19 cellular contexts compared by ENCODE assay signal in the genomic region with DNA sequence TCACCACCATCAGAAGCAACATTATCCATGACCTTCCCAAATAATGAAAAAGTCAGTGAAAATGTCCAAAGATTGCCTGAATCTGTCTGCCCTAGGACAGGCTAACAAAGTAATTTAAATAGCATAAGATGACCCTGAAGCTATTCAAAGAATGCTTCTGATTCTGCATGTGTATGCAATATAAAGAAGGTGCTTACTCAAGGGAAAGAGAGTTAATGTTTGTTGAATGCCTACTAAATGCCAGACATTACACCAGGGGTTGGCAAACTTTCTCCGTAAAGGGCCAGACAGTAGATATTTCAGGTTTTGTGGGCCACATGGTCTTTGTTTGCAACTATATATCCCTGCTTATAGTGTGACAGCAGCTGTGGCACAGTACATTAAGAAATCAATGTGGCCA.
"Had no signal": no experiment of that assay in that cellular context is flagged by ENCODE, and none has a peak within 500 bp of the region (broad histone marks: within the 10 kb centered on the region; RNA-seq: fewer than 3 reads in every experiment).

No MANE protein-coding gene starts in this region.

- H3K4me3 Mint-ChIP-seq: activated CD4-positive, alpha-beta T cell treated with anti-CD3 and anti-CD28 coated beads, Interleukin-2, amount 10 ng/mL, durations not matched to agents 7 days and 5 days; activated naive CD4-positive, alpha-beta T cell treated with anti-CD3 and anti-CD28 coated beads, Interleukin-2, amount 50 U/mL, for 24 hours; central memory CD8-positive, alpha-beta T cell; memory B cell; naive B cell; stimulated activated naive B cell treated with anti-CD40 and anti-IgM and Interleukin-4, amounts not matched to agents 10 μg/mL and 1 μg/mL and 100 μg/mL, for 72 hours had no signal

- H3K9me3 Mint-ChIP-seq: activated CD4-positive, alpha-beta T cell treated with anti-CD3 and anti-CD28 coated beads, Interleukin-2, amount 10 ng/mL, durations not matched to agents 7 days and 5 days; activated naive CD4-positive, alpha-beta T cell treated with anti-CD3 and anti-CD28 coated beads, Interleukin-2, amount 50 U/mL, for 24 hours; central memory CD8-positive, alpha-beta T cell; memory B cell; stimulated activated naive B cell treated with anti-CD40 and anti-IgM and Interleukin-4, amounts not matched to agents 10 μg/mL and 1 μg/mL and 100 μg/mL, for 72 hours had no signal

- H3K4me1 ChIP-seq: ascending aorta, colonic mucosa, left ventricle myocardium inferior had no signal

- H3K27me3 ChIP-seq: ascending aorta, colonic mucosa, ovary had no signal

- H3K9me3 ChIP-seq: ascending aorta, colonic mucosa, left ventricle myocardium inferior, mucosa of descending colon, ovary, thoracic aorta had no signal

- H3K27me3 Mint-ChIP-seq: activated CD4-positive, alpha-beta T cell treated with anti-CD3 and anti-CD28 coated beads, Interleukin-2, amount 10 ng/mL, durations not matched to agents 7 days and 5 days; activated naive CD4-positive, alpha-beta T cell treated with anti-CD3 and anti-CD28 coated beads, Interleukin-2, amount 50 U/mL, for 24 hours; central memory CD8-positive, alpha-beta T cell; memory B cell; naive B cell; stimulated activated naive B cell treated with anti-CD40 and anti-IgM and Interleukin-4, amounts not matched to agents 10 μg/mL and 1 μg/mL and 100 μg/mL, for 72 hours had no signal

- H3K4me1 Mint-ChIP-seq: activated CD4-positive, alpha-beta T cell treated with anti-CD3 and anti-CD28 coated beads, Interleukin-2, amount 10 ng/mL, durations not matched to agents 7 days and 5 days; activated naive CD4-positive, alpha-beta T cell treated with anti-CD3 and anti-CD28 coated beads, Interleukin-2, amount 50 U/mL, for 24 hours; central memory CD8-positive, alpha-beta T cell; memory B cell; stimulated activated naive B cell treated with anti-CD40 and anti-IgM and Interleukin-4, amounts not matched to agents 10 μg/mL and 1 μg/mL and 100 μg/mL, for 72 hours had no signal

- ATAC-seq: activated CD4-positive, CD25-positive, alpha-beta regulatory T cell treated with anti-CD3 and anti-CD28 coated beads, Interleukin-2, amount 50 U/mL, for 24 hours; stimulated activated naive B cell treated with anti-CD40 and anti-IgM and Interleukin-4, amounts not matched to agents 10 μg/mL and 1 μg/mL and 100 μg/mL, for 72 hours had no signal

- H3K4me3 ChIP-seq: ascending aorta, colonic mucosa, left ventricle myocardium inferior, mucosa of descending colon, ovary, thoracic aorta had no signal

- H3K27ac Mint-ChIP-seq: activated CD4-positive, alpha-beta T cell treated with anti-CD3 and anti-CD28 coated beads, Interleukin-2, amount 10 ng/mL, durations not matched to agents 7 days and 5 days; activated naive CD4-positive, alpha-beta T cell treated with anti-CD3 and anti-CD28 coated beads, Interleukin-2, amount 50 U/mL, for 24 hours; memory B cell; stimulated activated naive B cell treated with anti-CD40 and anti-IgM and Interleukin-4, amounts not matched to agents 10 μg/mL and 1 μg/mL and 100 μg/mL, for 72 hours had no signal

- H3K27ac ChIP-seq: ascending aorta, colonic mucosa, left ventricle myocardium inferior, thoracic aorta had no signal

- DNase-seq: activated CD4-positive, alpha-beta T cell treated with anti-CD3 and anti-CD28 coated beads, Interleukin-2, amount 10 ng/mL, durations not matched to agents 7 days and 5 days; activated CD8-positive, alpha-beta memory T cell treated with anti-CD3 and anti-CD28 coated beads, Interleukin-2, amount 50 U/mL, for 4 hours; activated effector memory CD4-positive, alpha-beta T cell treated with Interleukin-2 at 50 U/mL for 16 hours; activated T-cell treated with anti-CD3 and anti-CD28 coated beads, Interleukin-2, amount 50 U/mL, for 48 hours; colonic mucosa; erythroblast; left ventricle myocardium inferior; mucosa of descending colon; naive B cell; ovary; stimulated activated naive B cell treated with anti-CD40 and anti-IgM and Interleukin-4, amounts not matched to agents 10 μg/mL and 1 μg/mL and 100 μg/mL, for 72 hours; T-helper 1 cell; T-helper 9 cell had no signal

- H3K36me3 ChIP-seq: colonic mucosa, left ventricle myocardium inferior, ovary, thoracic aorta had no signal
